8 cellular contexts compared by ENCODE assay signal in the genomic region with DNA sequence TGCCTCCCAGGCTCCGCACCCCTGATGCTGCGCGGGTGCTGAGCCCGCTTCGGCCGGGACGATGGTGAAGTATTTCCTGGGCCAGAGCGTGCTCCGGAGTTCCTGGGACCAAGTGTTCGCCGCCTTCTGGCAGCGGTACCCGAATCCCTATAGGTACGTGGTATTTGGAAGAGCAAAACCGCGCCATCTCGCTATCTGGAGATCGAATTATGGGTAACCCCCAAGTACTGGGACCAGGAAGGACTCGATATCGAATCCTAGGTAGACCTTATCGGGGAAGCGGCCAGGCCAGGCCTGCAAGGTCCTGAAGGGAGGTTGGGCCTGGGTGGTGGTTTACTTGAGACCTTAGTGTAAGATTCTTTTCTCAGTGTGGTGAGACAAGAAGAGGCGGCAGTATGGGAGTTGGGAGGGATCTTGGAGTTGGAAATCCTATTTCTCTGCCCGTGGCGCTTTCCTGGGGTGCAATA. TPM values are rescaled to one million over a fixed set of nuclear protein-coding genes. Genes with fewer than 3 reads are reported as not detected.
DNase-seq lines count a peak whose midpoint lies in the region; ATAC-seq, FAIRE-seq and TF ChIP-seq lines count a peak whose summit lies in the region.

No MANE protein-coding gene starts in this region.

- H4K20me1 ChIP-seq in OCI-LY1 (ENCODE audit: insufficient read depth, low read length) (no peaks in the 10 kb centered on the region), endothelial cell of umbilical vein (replicated peaks; ENCODE audit: control insufficient read depth, extremely low read depth, insufficient read depth, low read length) (no peaks in the 10 kb centered on the region)

- H3K9me1 ChIP-seq in endothelial cell of umbilical vein (replicated peaks; ENCODE audit: control insufficient read depth, extremely low read depth, insufficient read depth, low read length), result no peaks in the 10 kb centered on the region

- H3K4me2 ChIP-seq in OCI-LY1 (ENCODE audit: low read length), result peak overlapping the region; percentile 80
- peak overlapping the region; percentile 76 for H3K4me2 ChIP-seq in endothelial cell of umbilical vein (ENCODE audit: insufficient read depth, low read length)

- TSS peak; percentile 60 for BruUV-seq in endothelial cell of umbilical vein (replicated peaks; lab: Mats Ljungman, UMichigan)

- H3K79me2 ChIP-seq in OCI-LY1 (ENCODE audit: insufficient read depth, low read length) (peaks cover 13% of the 10 kb centered on the region), endothelial cell of umbilical vein (ENCODE audit: control insufficient read depth, insufficient read depth, low read length) (peaks cover 36% of the 10 kb centered on the region)

- H3K27me3 Mint-ChIP-seq in neural crest cell (ENCODE audit: low read depth), result peaks cover 10% of the 10 kb centered on the region

- H3K4me3 ChIP-seq in OCI-LY1 (ENCODE audit: low read depth, low read length, poor library complexity, severe bottlenecking) (peak overlapping the region; percentile 99), endothelial cell of umbilical vein (replicated peaks in 1 of 3; ENCODE audit: insufficient read depth in 1 of 3, low read depth in 1 of 3, low read length in 3 of 3) (peak overlapping the region; percentile 58 to 87 (median 80))

- H3K4me3 Mint-ChIP-seq in neural crest cell, result peak overlapping the region; percentile 95

- no peaks in the 10 kb centered on the region for H3K9me2 ChIP-seq in OCI-LY1 (ENCODE audit: low read depth, low read length)

- FAIRE-seq in endothelial cell of umbilical vein (lab: Jason Lieb, UNC), result no peak

- no peak for TF ChIP-seq POLR2A in endothelial cell of umbilical vein (IDR thresholded peaks at IDR 0.05; ENCODE audit: low read depth, low read length)

- ATAC-seq in GM19372 (IDR thresholded peaks at IDR 0.05; ENCODE audit: low read depth, unreplicated experiment), result peak; percentile 2
- no peak for ATAC-seq in omental fat pad (ENCODE audit: low FRiP score)
- ATAC-seq in HG02610 (IDR thresholded peaks at IDR 0.05; ENCODE audit: unreplicated experiment), result no peak

- peaks cover 50% of the 10 kb centered on the region for H3K4me1 Mint-ChIP-seq in neural crest cell

- dilution Hi-C loops in endothelial cell of umbilical vein (cut with MboI; ENCODE audit: extremely low pct_ligation_motif_present, low sequenced_read_pairs), result no loop called here

- H3F3A ChIP-seq in OCI-LY1 (ENCODE audit: insufficient read depth, low read length), result no peaks in the 10 kb centered on the region; the same call in 1 of the 2 replicates

- H3K9me3 ChIP-seq in OCI-LY1 (ENCODE audit: low read length) (no peaks in the 10 kb centered on the region), endothelial cell of umbilical vein (replicated peaks; ENCODE audit: control insufficient read depth, insufficient read depth, low read length) (no peaks in the 10 kb centered on the region)

- H3K4me1 ChIP-seq in OCI-LY1 (ENCODE audit: insufficient read depth, low read length, severe bottlenecking), result peaks cover 55% of the 10 kb centered on the region
- peaks cover 35% of the 10 kb centered on the region for H3K4me1 ChIP-seq in endothelial cell of umbilical vein (ENCODE audit: control insufficient read depth, extremely low read depth, insufficient read depth, low read length)

- H3K27ac Mint-ChIP-seq in neural crest cell (ENCODE audit: unreplicated experiment), result peak overlapping the region; percentile 97

- H3K27ac ChIP-seq in OCI-LY1 (ENCODE audit: low read depth, low read length, poor library complexity, severe bottlenecking) (peak overlapping the region; percentile 68), endothelial cell of umbilical vein (ENCODE audit: insufficient read depth, low read depth, low read length) (peak overlapping the region; percentile 65)

- H3K9ac ChIP-seq in OCI-LY1 (ENCODE audit: low read length) (peak overlapping the region; percentile 95), endothelial cell of umbilical vein (replicated peaks; ENCODE audit: extremely low read depth, insufficient read depth, low read length) (peak overlapping the region; percentile 85)

- POLR2A ChIA-PET in endothelial cell of umbilical vein (lab: Charles Lee), result no interaction called here

- H3K9me3 Mint-ChIP-seq in neural crest cell, result no peaks in the 10 kb centered on the region

- no peak for TF ChIP-seq CTCF in OCI-LY1 (IDR thresholded peaks at IDR 0.05; ENCODE audit: low read length)
- TF ChIP-seq CTCF in endothelial cell of umbilical vein (IDR thresholded peaks at IDR 0.05; ENCODE audit: extremely low read depth in 1 of 2, insufficient read depth in 1 of 2, low read depth in 1 of 2, low read length in 2 of 2), result no peak
- TF ChIP-seq CTCF in neural crest cell (conservative IDR thresholded peaks at IDR 0.05), result no peak
- TF ChIP-seq CTCF in omental fat pad (IDR thresholded peaks at IDR 0.05), result no peak

- H3K36me3 ChIP-seq in OCI-LY1 (ENCODE audit: insufficient read depth, low read length) (peaks cover 53% of the 10 kb centered on the region), endothelial cell of umbilical vein (ENCODE audit: control insufficient read depth in 2 of 2, extremely low read depth in 1 of 2, insufficient read depth in 2 of 2, low read length in 2 of 2) (peaks cover 0 to 21% of the 10 kb centered on the region in 2 experiments)

- H3K27me3 ChIP-seq in OCI-LY1 (ENCODE audit: insufficient read depth, low read length) (no peaks in the 10 kb centered on the region), endothelial cell of umbilical vein (ENCODE audit: control insufficient read depth in 2 of 2, insufficient read depth in 2 of 2, low read length in 2 of 2) (no peaks in the 10 kb centered on the region)

- DNase-seq in endothelial cell of umbilical vein (ENCODE audit: low read depth, low spot score) (peak; percentile 44), neural crest cell (ENCODE audit: low read depth, low spot score) (no peak), NCI-H526 (lab: John Stamatoyannopoulos, UW) (no peak), RPMI8226 (no peak), omental fat pad (ENCODE audit: low spot score) (no peak)

- CTCF ChIA-PET in endothelial cell of umbilical vein (lab: Charles Lee), result interaction anchor here (0.7 to 2.2 kb wide), 2 partner anchors 190 to 192 kb away, joined by 4 to 7 read pairs; no protein-coding TSS in a partner anchor

- intact Hi-C loops in endothelial cell of umbilical vein (cut with micrococcal nuclease), result loop anchor here (1.0 to 5.0 kb wide), 2 partner anchors 8 to 172 kb away; partner anchors contain the start of gene NSD1

- no peak overlapping the region for H2AFZ ChIP-seq in OCI-LY1 (ENCODE audit: low read length)
- peak overlapping the region; percentile 4 for H2AFZ ChIP-seq in endothelial cell of umbilical vein (ENCODE audit: low read depth, low read length)

- peaks cover 8% of the 10 kb centered on the region for H3K36me3 Mint-ChIP-seq in neural crest cell (ENCODE audit: low read depth)

RNA-seq across cellular contexts. Expression of gene PRELID1, which starts 0.4 kb away (rescaled TPM):
- total RNA-seq in endothelial cell of umbilical vein, result 201 and 203 TPM in 2 replicates
- polyA plus RNA-seq in endothelial cell of umbilical vein, result 293 and 356 TPM in 2 replicates
- polyA plus RNA-seq in endothelial cell of umbilical vein (2011; cell fraction: cytosol; rRNA removed), result 308 and 363 TPM in 2 replicates
- 110 and 116 TPM in 2 replicates for polyA plus RNA-seq in endothelial cell of umbilical vein (2011; cell fraction: nucleus; rRNA removed)
- polyA plus RNA-seq in endothelial cell of umbilical vein (2012), result 140 and 160 TPM in 2 replicates
- 116 and 133 TPM in 2 replicates for polyA minus RNA-seq in endothelial cell of umbilical vein
- polyA minus RNA-seq in endothelial cell of umbilical vein (2011; cell fraction: cytosol; rRNA and poly(A)+ RNA removed), result 138 TPM
- 22.7 TPM in 2 replicates for polyA minus RNA-seq in endothelial cell of umbilical vein (2011; cell fraction: nucleus; rRNA and poly(A)+ RNA removed)
- 169 and 180 TPM in 2 replicates for total RNA-seq in neural crest cell
- 100 to 1,000 TPM in 1 of 4 donors, 10 to 100 TPM in 3; 51.9 to 102 (median 67.5) TPM for total RNA-seq in omental fat pad

RNA-seq across cellular contexts. Expression of gene RAB24, which starts 0.4 kb away (rescaled TPM):
- total RNA-seq in endothelial cell of umbilical vein, result 20.6 and 20.7 TPM in 2 replicates
- 43.6 and 44.0 TPM in 2 replicates for polyA plus RNA-seq in endothelial cell of umbilical vein
- polyA plus RNA-seq in endothelial cell of umbilical vein (2011; cell fraction: cytosol; rRNA removed), result 32.0 and 40.5 TPM in 2 replicates
- polyA plus RNA-seq in endothelial cell of umbilical vein (2011; cell fraction: nucleus; rRNA removed), result 103 and 115 TPM in 2 replicates
- polyA plus RNA-seq in endothelial cell of umbilical vein (2012), result 14.9 and 21.9 TPM in 2 replicates
- polyA minus RNA-seq in endothelial cell of umbilical vein, result 12.3 and 12.4 TPM in 2 replicates
- polyA minus RNA-seq in endothelial cell of umbilical vein (2011; cell fraction: cytosol; rRNA and poly(A)+ RNA removed), result 6.3 TPM
- 7.5 and 10.4 TPM in 2 replicates for polyA minus RNA-seq in endothelial cell of umbilical vein (2011; cell fraction: nucleus; rRNA and poly(A)+ RNA removed)
- 32.0 and 33.0 TPM in 2 replicates for total RNA-seq in neural crest cell
- 10 to 100 TPM; 18.9 to 38.9 (median 23.8) TPM for total RNA-seq in omental fat pad

RNA-seq across cellular contexts. Expression of gene MXD3, which starts 7.7 kb away (rescaled TPM):
- total RNA-seq in endothelial cell of umbilical vein (30.5 and 44.2 TPM in 2 replicates), neural crest cell (36.9 and 40.3 TPM in 2 replicates), omental fat pad (10 to 100 TPM in 1 of 4 donors, 1 to 10 TPM in 3; 3.5 to 26.8 (median 4.8) TPM)
- 38.4 and 49.9 TPM in 2 replicates for polyA plus RNA-seq in endothelial cell of umbilical vein
- 13.9 and 28.1 TPM in 2 replicates for polyA plus RNA-seq in endothelial cell of umbilical vein (2011; cell fraction: cytosol; rRNA removed)
- 37.6 and 47.7 TPM in 2 replicates for polyA plus RNA-seq in endothelial cell of umbilical vein (2011; cell fraction: nucleus; rRNA removed)
- 5.6 and 6.2 TPM in 2 replicates for polyA plus RNA-seq in endothelial cell of umbilical vein (2012)
- 7.9 and 9.5 TPM in 2 replicates for polyA minus RNA-seq in endothelial cell of umbilical vein
- polyA minus RNA-seq in endothelial cell of umbilical vein (2011; cell fraction: cytosol; rRNA and poly(A)+ RNA removed), result 17.3 TPM
- 10.5 and 18.2 TPM in 2 replicates for polyA minus RNA-seq in endothelial cell of umbilical vein (2011; cell fraction: nucleus; rRNA and poly(A)+ RNA removed)

RNA-seq across cellular contexts. Expression of gene LMAN2, which starts 47.5 kb away (rescaled TPM):
- total RNA-seq in endothelial cell of umbilical vein, result 151 and 160 TPM in 2 replicates
- polyA plus RNA-seq in endothelial cell of umbilical vein, result 370 and 475 TPM in 2 replicates
- 338 and 363 TPM in 2 replicates for polyA plus RNA-seq in endothelial cell of umbilical vein (2011; cell fraction: cytosol; rRNA removed)
- polyA plus RNA-seq in endothelial cell of umbilical vein (2011; cell fraction: nucleus; rRNA removed), result 205 and 244 TPM in 2 replicates
- 154 and 161 TPM in 2 replicates for polyA plus RNA-seq in endothelial cell of umbilical vein (2012)
- polyA minus RNA-seq in endothelial cell of umbilical vein, result 316 and 343 TPM in 2 replicates
- 192 TPM for polyA minus RNA-seq in endothelial cell of umbilical vein (2011; cell fraction: cytosol; rRNA and poly(A)+ RNA removed)
- polyA minus RNA-seq in endothelial cell of umbilical vein (2011; cell fraction: nucleus; rRNA and poly(A)+ RNA removed), result 84.3 and 117 TPM in 2 replicates
- 73.0 and 80.5 TPM in 2 replicates for total RNA-seq in neural crest cell
- total RNA-seq in omental fat pad, result 100 to 1,000 TPM; 129 to 164 (median 144) TPM

RNA-seq across cellular contexts. Expression of gene RGS14, which starts 53.8 kb away (rescaled TPM):
- total RNA-seq in endothelial cell of umbilical vein (4.3 and 4.8 TPM in 2 replicates), neural crest cell (12.3 and 15.7 TPM in 2 replicates), omental fat pad (10 to 100 TPM in 1 of 4 donors, 1 to 10 TPM in 3; 7.1 to 25.1 (median 8.2) TPM)
- 7.3 and 9.9 TPM in 2 replicates for polyA plus RNA-seq in endothelial cell of umbilical vein
- 5.6 and 7.6 TPM in 2 replicates for polyA plus RNA-seq in endothelial cell of umbilical vein (2011; cell fraction: cytosol; rRNA removed)
- polyA plus RNA-seq in endothelial cell of umbilical vein (2011; cell fraction: nucleus; rRNA removed), result 8.4 and 11.2 TPM in 2 replicates
- polyA plus RNA-seq in endothelial cell of umbilical vein (2012), result 5.1 and 7.5 TPM in 2 replicates
- polyA minus RNA-seq in endothelial cell of umbilical vein, result 4.1 and 4.2 TPM in 2 replicates
- 1.6 TPM for polyA minus RNA-seq in endothelial cell of umbilical vein (2011; cell fraction: cytosol; rRNA and poly(A)+ RNA removed)
- 2.2 and 3.8 TPM in 2 replicates for polyA minus RNA-seq in endothelial cell of umbilical vein (2011; cell fraction: nucleus; rRNA and poly(A)+ RNA removed)
